8 cellular contexts compared by ENCODE assay signal in the genomic region with DNA sequence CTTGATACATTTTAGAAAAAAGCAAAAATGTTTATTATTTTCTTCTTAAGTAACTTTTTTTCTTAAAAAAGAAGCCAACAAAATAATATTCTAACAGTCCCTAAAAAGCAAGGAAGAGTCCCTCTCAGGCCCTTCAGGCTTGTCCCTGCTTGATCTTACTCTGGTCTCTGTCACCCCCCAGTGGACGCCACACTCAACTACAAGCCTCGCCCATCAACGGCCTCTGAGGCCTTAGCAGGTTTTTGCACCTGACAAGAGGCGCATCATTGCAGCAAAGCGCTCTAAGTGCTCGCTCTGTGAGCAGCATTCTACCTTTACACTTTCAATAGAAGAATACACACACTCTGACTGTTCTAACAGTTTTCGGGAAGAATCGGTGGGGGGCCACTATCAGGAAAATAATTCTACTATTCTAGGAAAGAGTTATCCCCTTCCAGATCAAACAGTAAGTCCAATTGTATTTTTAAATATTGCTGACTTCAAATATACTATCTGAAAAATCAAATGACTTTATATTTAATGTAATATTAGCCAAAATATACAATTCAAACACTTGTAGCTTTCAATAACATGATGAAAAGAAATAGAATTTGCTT.
DNase-seq lines count a peak whose midpoint lies in the region; ATAC-seq and TF ChIP-seq lines count a peak whose summit lies in the region.

No MANE protein-coding gene starts in this region.

- H3K9me3 ChIP-seq in thoracic aorta: no peaks in the 10 kb centered on the region

- H3K36me3 ChIP-seq in thoracic aorta: no peaks in the 10 kb centered on the region

- ATAC-seq in GM18867 (IDR thresholded peaks at IDR 0.05; ENCODE audit: unreplicated experiment) (peak; percentile 79), HG03439 (IDR thresholded peaks at IDR 0.05; ENCODE audit: unreplicated experiment) (peak; percentile 80), thoracic aorta (ENCODE audit: insufficient number of reproducible peaks, low FRiP score, low read depth) (no peak)

- no peak overlapping the region for H3K27ac ChIP-seq in thoracic aorta

- H3K27me3 ChIP-seq in thoracic aorta (replicated peaks; ENCODE audit: insufficient read depth): no peaks in the 10 kb centered on the region

- peaks cover 0 to 12% of the 10 kb centered on the region in 2 donors for H3K4me1 ChIP-seq in thoracic aorta (ENCODE audit: control insufficient read depth in 1 of 2, low read depth in 2 of 2)

- DNase-seq in AG10803 (ENCODE audit: low read depth): peak; percentile 43
- peak; percentile 74 for DNase-seq in OCI-M1 (lab: John Stamatoyannopoulos, UW)
- DNase-seq in activated T-cell treated with anti-CD3 and anti-CD28 coated beads, Interleukin-2, amount 50 U/mL, for 48 hours: peak; percentile 83
- DNase-seq in fibroblast of the conjunctiva (ENCODE audit: low read depth): peak; percentile 41
- peak; percentile 65 for DNase-seq in occipital lobe (lab: John Stamatoyannopoulos, UW)
- DNase-seq in thoracic aorta (ENCODE audit: low spot score): no peak

- no peak overlapping the region for H3K4me3 ChIP-seq in AG10803 (ENCODE audit: low read length)
- no peak overlapping the region for H3K4me3 ChIP-seq in thoracic aorta

- TF ChIP-seq CTCF in AG10803 (conservative IDR thresholded peaks at IDR 0.05; ENCODE audit: low read length): peak; percentile 85
- peak; percentile 80 for TF ChIP-seq CTCF in thoracic aorta (IDR thresholded peaks at IDR 0.05)
